13 cellular contexts compared by ENCODE assay signal in genomic region chr11:12900496-12900895, GRCh38.
DNase-seq lines count a peak whose midpoint lies in the region; ATAC-seq, FAIRE-seq and TF ChIP-seq lines count a peak whose summit lies in the region.
"Had no signal": no experiment of that assay in that cellular context is flagged by ENCODE, and none has a peak within 500 bp of the region (broad histone marks: within the 10 kb centered on the region; RNA-seq: fewer than 3 reads in every experiment).

No MANE protein-coding gene starts in this region.

- H3K36me3 ChIP-seq in A673 (ENCODE audit: insufficient read depth, low read length, poor library complexity, severe bottlenecking) (peaks cover 8% of the 10 kb centered on the region), HepG2 (replicated peaks in 1 of 2; ENCODE audit: control insufficient read depth in 1 of 2, insufficient read depth in 2 of 2, low read length in 2 of 2) (peaks cover 12 to 42% of the 10 kb centered on the region in 2 experiments)
- H3K36me3 ChIP-seq: vagina had no signal

- TF ChIP-seq RAD21 in Ishikawa (IDR thresholded peaks at IDR 0.05; ENCODE audit: low read depth) (no peak), HepG2 (CRISPR knock-in tag; IDR thresholded peaks at IDR 0.05) (no peak)

- no peak for TF ChIP-seq POLR2A in HepG2 (IDR thresholded peaks at IDR 0.05; ENCODE audit: insufficient read depth in 1 of 2, low read depth in 2 of 2, low read length in 2 of 2)

- POLR2A ChIA-PET in A673 (lab: Charles Lee; ENCODE audit: low non-redundant PET), result no interaction called here
- POLR2A ChIA-PET in HepG2 (lab: Yijun Ruan, JAX), result no interaction called here
- POLR2A ChIA-PET in GM10248 (lab: Yijun Ruan, JAX), result no interaction called here

- H3K79me2 ChIP-seq in HepG2 (ENCODE audit: insufficient read depth, low read length), result no peaks in the 10 kb centered on the region

- intact Hi-C loops in A673 (cut with micrococcal nuclease; ENCODE audit: unreplicated experiment), result no loop called here
- intact Hi-C loops in HepG2 (cut with micrococcal nuclease; ENCODE audit: unreplicated experiment), result no loop called here

- no peaks in the 10 kb centered on the region for H4K20me1 ChIP-seq in HepG2 (ENCODE audit: insufficient read depth, low read length)

- TF ChIP-seq EP300 in Ishikawa (IDR thresholded peaks at IDR 0.05; ENCODE audit: borderline replicate concordance), result no peak
- TF ChIP-seq EP300 in HepG2 (IDR thresholded peaks at IDR 0.05; ENCODE audit: low read depth in 2 of 2, low read length in 2 of 2), result no peak
- TF ChIP-seq EP300 in HepG2 (CRISPR knock-in tag; IDR thresholded peaks at IDR 0.05; ENCODE audit: borderline replicate concordance), result no peak

- H3K27me3 ChIP-seq in A673 (replicated peaks; ENCODE audit: insufficient read depth, low read depth, low read length, poor library complexity) (no peaks in the 10 kb centered on the region), HepG2 (ENCODE audit: control insufficient read depth in 1 of 2, insufficient read depth in 2 of 2, low read length in 2 of 2) (no peaks in the 10 kb centered on the region)
- H3K27me3 ChIP-seq: esophagus muscularis mucosa, vagina had no signal

- 100% methylated on average over 2 of the region's 2 CpGs for WGBS in HepG2 (ENCODE audit: low lambda C conversion rate)

- CTCF ChIA-PET in A673 (lab: Charles Lee), result interaction anchor here (1.1 kb wide), 1 partner anchor 14 kb away, joined by 3 read pairs; no protein-coding TSS in a partner anchor
- CTCF ChIA-PET in HepG2 (lab: Yijun Ruan, JAX; ENCODE audit: low intra/inter-chr PET ratio, low total read pairs), result no interaction called here
- CTCF ChIA-PET in GM10248 (lab: Yijun Ruan, JAX), result interaction anchor here (1.5 to 3.5 kb wide), 6 partner anchors 8 to 612 kb away, joined by 6 to 23 read pairs (median 9); no protein-coding TSS in a partner anchor

- DNase-seq in A673 (ENCODE audit: low spot score) (peak; percentile 69), dedifferentiated amniotic fluid mesenchymal stem cell (ENCODE audit: extremely low spot score) (peak; percentile 90), HepG2 (ENCODE audit: low spot score) (peak; percentile 40), cerebellar cortex (ENCODE audit: low spot score) (no peak), HuH-7.5 (ENCODE audit: low spot score) (no peak), GM10248 (ENCODE audit: extremely low spot score) (no peak)
- no peak for DNase-seq in activated CD8-positive, alpha-beta memory T cell treated with anti-CD3 and anti-CD28 coated beads for 24 hours
- DNase-seq: H7 had no signal

- H3K27ac ChIP-seq in A673 (ENCODE audit: low read depth, low read length, poor library complexity, severe bottlenecking) (no peak overlapping the region), HepG2 (ENCODE audit: extremely low read length, insufficient read depth, low read length) (no peak overlapping the region)
- H3K27ac ChIP-seq: esophagus muscularis mucosa, vagina had no signal

- H3K4me1 ChIP-seq in A673 (ENCODE audit: insufficient read depth, low read length, poor library complexity, severe bottlenecking) (peaks cover 6% of the 10 kb centered on the region), HepG2 (ENCODE audit: insufficient read depth, low read length) (peaks cover 33% of the 10 kb centered on the region)

- H3K4me3 ChIP-seq in A673 (ENCODE audit: low read depth, low read length, poor library complexity, severe bottlenecking) (no peak overlapping the region), HepG2 (replicated peaks in 1 of 3; ENCODE audit: insufficient read depth in 1 of 3, low read depth in 2 of 3, low read length in 3 of 3) (no peak overlapping the region)
- H3K4me3 ChIP-seq: esophagus muscularis mucosa, vagina had no signal

- no peak for TF ChIP-seq CTCF in A673 (conservative IDR thresholded peaks at IDR 0.05; ENCODE audit: low read depth, low read length)
- TF ChIP-seq CTCF in HepG2 (CRISPR knock-in tag; IDR thresholded peaks at IDR 0.05), result no peak
- no peak for TF ChIP-seq CTCF in GM10248 (IDR thresholded peaks at IDR 0.05; ENCODE audit: control extremely low read depth, extremely low read depth, low read depth, missing control alignments)

- H3K9ac ChIP-seq in HepG2 (ENCODE audit: insufficient read depth, low read depth, low read length), result no peak overlapping the region

- BruUV-seq in A673 (replicated peaks; lab: Mats Ljungman, UMichigan) (no TSS peak), HepG2 (replicated peaks; lab: Mats Ljungman, UMichigan) (no TSS peak)

- no peak for FAIRE-seq in HepG2 (lab: Jason Lieb, UNC)
- FAIRE-seq: GM18507 had no signal

- in situ Hi-C loops in HepG2 (cut with HindIII; ENCODE audit: extremely low pct_ligation_motif_present, low pct_unique_long_range_greater_than_20kb), result no loop called here

- H3K9me3 ChIP-seq in A673 (ENCODE audit: low read depth, low read length, poor library complexity, severe bottlenecking) (no peaks in the 10 kb centered on the region), HepG2 (ENCODE audit: low read length) (no peaks in the 10 kb centered on the region)
- H3K9me3 ChIP-seq: esophagus muscularis mucosa, vagina had no signal

- H2AFZ ChIP-seq in HepG2 (ENCODE audit: low read length), result no peak overlapping the region

- no peak overlapping the region for H3K4me2 ChIP-seq in HepG2 (ENCODE audit: low read depth, low read length)

- peak; percentile 23; the same call in 2 of the 3 replicates for ATAC-seq in HepG2
- ATAC-seq: activated T-helper 17 cell treated with anti-CD3 and anti-CD28 coated beads, Interleukin-2, amount 50 U/mL, for 72 hours had no signal

TF ChIP-seq in Ishikawa, 13 proteins besides CTCF, POLR2A, EP300 and RAD21 (continues in another document):
- TF ChIP-seq FOXM1 (IDR thresholded peaks at IDR 0.05; ENCODE audit: borderline replicate concordance, low read depth), result no peak
- TF ChIP-seq, protein P1, sequence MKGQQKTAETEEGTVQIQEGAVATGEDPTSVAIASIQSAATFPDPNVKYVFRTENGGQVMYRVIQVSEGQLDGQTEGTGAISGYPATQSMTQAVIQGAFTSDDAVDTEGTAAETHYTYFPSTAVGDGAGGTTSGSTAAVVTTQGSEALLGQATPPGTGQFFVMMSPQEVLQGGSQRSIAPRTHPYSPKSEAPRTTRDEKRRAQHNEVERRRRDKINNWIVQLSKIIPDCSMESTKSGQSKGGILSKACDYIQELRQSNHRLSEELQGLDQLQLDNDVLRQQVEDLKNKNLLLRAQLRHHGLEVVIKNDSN (IDR thresholded peaks at IDR 0.05), result no peak
- no peak for TF ChIP-seq REST (IDR thresholded peaks at IDR 0.05; ENCODE audit: low read depth)

TF ChIP-seq in HepG2, 621 proteins besides CTCF, POLR2A, EP300 and RAD21:
- TF ChIP-seq DPF2 (CRISPR knock-in tag; IDR thresholded peaks at IDR 0.05; ENCODE audit: borderline replicate concordance, low read depth) (no peak), REL (CRISPR knock-in tag; conservative IDR thresholded peaks at IDR 0.05) (no peak), TAF15 (IDR thresholded peaks at IDR 0.05; ENCODE audit: low read depth, low read length, poor library complexity, severe bottlenecking) (no peak), ZNF138 (CRISPR knock-in tag; IDR thresholded peaks at IDR 0.05; ENCODE audit: low read depth) (no peak), NFIC (IDR thresholded peaks at IDR 0.05; ENCODE audit: low read length) (no peak), ZBTB21 (CRISPR knock-in tag; IDR thresholded peaks at IDR 0.05) (no peak), ZNF274 (CRISPR knock-in tag; IDR thresholded peaks at IDR 0.05) (no peak), ZNF616 (CRISPR knock-in tag; IDR thresholded peaks at IDR 0.05; ENCODE audit: low read depth) (no peak), HDAC2 (CRISPR knock-in tag; IDR thresholded peaks at IDR 0.05) (no peak), ZNF652 (CRISPR knock-in tag; IDR thresholded peaks at IDR 0.05; ENCODE audit: borderline replicate concordance, low read depth) (no peak)
- TF ChIP-seq, protein P2, sequence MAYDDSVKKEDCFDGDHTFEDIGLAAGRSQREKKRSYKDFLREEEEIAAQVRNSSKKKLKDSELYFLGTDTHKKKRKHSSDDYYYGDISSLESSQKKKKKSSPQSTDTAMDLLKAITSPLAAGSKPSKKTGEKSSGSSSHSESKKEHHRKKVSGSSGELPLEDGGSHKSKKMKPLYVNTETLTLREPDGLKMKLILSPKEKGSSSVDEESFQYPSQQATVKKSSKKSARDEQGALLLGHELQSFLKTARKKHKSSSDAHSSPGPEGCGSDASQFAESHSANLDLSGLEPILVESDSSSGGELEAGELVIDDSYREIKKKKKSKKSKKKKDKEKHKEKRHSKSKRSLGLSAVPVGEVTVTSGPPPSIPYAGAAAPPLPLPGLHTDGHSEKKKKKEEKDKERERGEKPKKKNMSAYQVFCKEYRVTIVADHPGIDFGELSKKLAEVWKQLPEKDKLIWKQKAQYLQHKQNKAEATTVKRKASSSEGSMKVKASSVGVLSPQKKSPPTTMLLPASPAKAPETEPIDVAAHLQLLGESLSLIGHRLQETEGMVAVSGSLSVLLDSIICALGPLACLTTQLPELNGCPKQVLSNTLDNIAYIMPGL (CRISPR knock-in tag; IDR thresholded peaks at IDR 0.05; ENCODE audit: borderline replicate concordance in 1 of 2, low read depth in 1 of 2), result no peak

Comparison
In these comparisons a context has a peak if more than half of its experiments do, and no peak if none do; other contexts are left out.
1. DNase-seq: peak in A673 (single experiment), dedifferentiated amniotic fluid mesenchymal stem cell (single experiment) and HepG2 (single experiment); none in activated CD8-positive, alpha-beta memory T cell treated with anti-CD3 and anti-CD28 coated beads for 24 hours (single experiment), cerebellar cortex (single experiment), HuH-7.5 (single experiment) and GM10248 (single experiment).